In the genomic region with DNA sequence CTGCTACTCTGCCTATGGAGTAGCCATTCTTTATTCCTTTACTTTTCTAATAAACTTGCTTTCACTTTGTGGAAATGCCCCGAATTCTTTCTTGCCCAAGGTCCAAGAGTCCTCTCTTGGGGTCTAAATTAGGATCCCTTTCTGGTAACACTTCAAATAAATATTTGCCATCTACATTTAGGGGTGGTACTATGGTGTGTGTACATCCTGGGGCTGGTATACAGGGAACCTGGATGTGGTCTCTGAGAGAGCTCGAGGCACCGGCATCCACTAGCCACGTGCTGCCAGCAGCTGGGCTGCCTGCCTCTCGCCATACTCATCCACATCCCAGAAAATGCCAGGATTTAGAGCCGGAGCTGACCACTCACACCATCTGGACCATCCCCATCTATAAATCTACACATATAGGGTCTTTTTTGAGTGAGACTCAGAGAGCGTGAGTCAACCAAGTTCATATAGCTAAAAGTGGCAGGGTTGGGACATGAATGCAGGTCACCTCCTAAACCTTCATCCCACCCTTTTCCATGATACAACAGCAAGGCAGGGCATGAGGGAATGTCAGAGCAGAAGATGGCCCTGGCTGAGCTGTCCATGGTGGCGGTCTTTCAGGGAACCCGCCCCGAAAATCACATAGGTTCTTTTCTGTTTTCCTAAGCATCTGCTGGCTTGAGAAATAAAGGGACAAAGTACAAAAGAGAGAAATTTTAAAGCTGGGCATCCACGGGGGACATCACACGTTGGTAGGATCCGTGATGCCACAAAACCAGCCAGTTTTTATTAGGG, we compare ENCODE assay signal across 1 cellular context.
TF ChIP-seq lines count a peak whose summit lies in the region.

No MANE protein-coding gene starts in this region.

TF ChIP-seq in GM23338, 12 proteins besides CTCF, POLR2A, EP300 and RAD21 (continued from another document):
- TF ChIP-seq, protein P1, sequence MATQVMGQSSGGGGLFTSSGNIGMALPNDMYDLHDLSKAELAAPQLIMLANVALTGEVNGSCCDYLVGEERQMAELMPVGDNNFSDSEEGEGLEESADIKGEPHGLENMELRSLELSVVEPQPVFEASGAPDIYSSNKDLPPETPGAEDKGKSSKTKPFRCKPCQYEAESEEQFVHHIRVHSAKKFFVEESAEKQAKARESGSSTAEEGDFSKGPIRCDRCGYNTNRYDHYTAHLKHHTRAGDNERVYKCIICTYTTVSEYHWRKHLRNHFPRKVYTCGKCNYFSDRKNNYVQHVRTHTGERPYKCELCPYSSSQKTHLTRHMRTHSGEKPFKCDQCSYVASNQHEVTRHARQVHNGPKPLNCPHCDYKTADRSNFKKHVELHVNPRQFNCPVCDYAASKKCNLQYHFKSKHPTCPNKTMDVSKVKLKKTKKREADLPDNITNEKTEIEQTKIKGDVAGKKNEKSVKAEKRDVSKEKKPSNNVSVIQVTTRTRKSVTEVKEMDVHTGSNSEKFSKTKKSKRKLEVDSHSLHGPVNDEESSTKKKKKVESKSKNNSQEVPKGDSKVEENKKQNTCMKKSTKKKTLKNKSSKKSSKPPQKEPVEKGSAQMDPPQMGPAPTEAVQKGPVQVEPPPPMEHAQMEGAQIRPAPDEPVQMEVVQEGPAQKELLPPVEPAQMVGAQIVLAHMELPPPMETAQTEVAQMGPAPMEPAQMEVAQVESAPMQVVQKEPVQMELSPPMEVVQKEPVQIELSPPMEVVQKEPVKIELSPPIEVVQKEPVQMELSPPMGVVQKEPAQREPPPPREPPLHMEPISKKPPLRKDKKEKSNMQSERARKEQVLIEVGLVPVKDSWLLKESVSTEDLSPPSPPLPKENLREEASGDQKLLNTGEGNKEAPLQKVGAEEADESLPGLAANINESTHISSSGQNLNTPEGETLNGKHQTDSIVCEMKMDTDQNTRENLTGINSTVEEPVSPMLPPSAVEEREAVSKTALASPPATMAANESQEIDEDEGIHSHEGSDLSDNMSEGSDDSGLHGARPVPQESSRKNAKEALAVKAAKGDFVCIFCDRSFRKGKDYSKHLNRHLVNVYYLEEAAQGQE (IDR thresholded peaks at IDR 0.05; ENCODE audit: unreplicated experiment): peak; percentile 61
TF ChIP-seq in GM23338: peak in this region for 1.
